ENCODE assay signal across 22 cellular contexts in genomic region chr5:117973785-117974184, GRCh38.
"Had no signal": no experiment of that assay in that cellular context is flagged by ENCODE, and none has a peak within 500 bp of the region (broad histone marks: within the 10 kb centered on the region; RNA-seq: fewer than 3 reads in every experiment).

No MANE protein-coding gene starts in this region.

- H3K4me1 Mint-ChIP-seq: mesothelial cell of epicardium; naive thymus-derived CD4-positive, alpha-beta T cell; stimulated activated naive CD8-positive, alpha-beta T cell treated with anti-CD3 and anti-CD28 coated beads, Interleukin-15, amount 100 ng/mL, for 72 hours had no signal

- H3K9me3 ChIP-seq: left lung, mucosa of descending colon, ovary, psoas muscle, sigmoid colon, suprapubic skin, transverse colon, vagina had no signal

- ATAC-seq: effector memory CD8-positive, alpha-beta T cell; left lung; mucosa of descending colon; naive thymus-derived CD4-positive, alpha-beta T cell; psoas muscle; right cardiac atrium; stimulated activated naive CD8-positive, alpha-beta T cell treated with anti-CD3 and anti-CD28 coated beads, Interleukin-15, amount 100 ng/mL, for 72 hours had no signal

- H3K27me3 Mint-ChIP-seq: effector memory CD8-positive, alpha-beta T cell; naive thymus-derived CD4-positive, alpha-beta T cell; stimulated activated naive CD8-positive, alpha-beta T cell treated with anti-CD3 and anti-CD28 coated beads, Interleukin-15, amount 100 ng/mL, for 72 hours had no signal

- H3K36me3 ChIP-seq: left lung, ovary, sigmoid colon, suprapubic skin, transverse colon, vagina had no signal

- H3K27ac Mint-ChIP-seq: effector memory CD8-positive, alpha-beta T cell; mesothelial cell of epicardium; naive thymus-derived CD4-positive, alpha-beta T cell; nephron; stimulated activated naive CD8-positive, alpha-beta T cell treated with anti-CD3 and anti-CD28 coated beads, Interleukin-15, amount 100 ng/mL, for 72 hours had no signal

- DNase-seq: effector memory CD8-positive, alpha-beta T cell; hypothalamus; kidney; left lung; mesenchymal stem cell; mucosa of descending colon; naive thymus-derived CD4-positive, alpha-beta T cell; occipital lobe; ovary; psoas muscle; right cardiac atrium; sigmoid colon; stimulated activated CD4-positive, alpha-beta T cell treated with anti-CD3 and anti-CD28 coated beads, Interleukin-2, amount 100 ng/mL, for 24 hours; stimulated activated CD4-positive, alpha-beta T cell treated with anti-CD3 and anti-CD28 coated beads, Interleukin-4, amount 100 ng/mL, for 24 hours; stimulated activated naive CD4-positive, alpha-beta T cell; stimulated activated naive CD8-positive, alpha-beta T cell treated with anti-CD3 and anti-CD28 coated beads, Interleukin-15, amount 100 ng/mL, for 72 hours; transverse colon had no signal

- H3K4me3 ChIP-seq: coronary artery, left lung, mucosa of descending colon, ovary, psoas muscle, sigmoid colon, suprapubic skin, transverse colon, vagina had no signal

- H3K4me3 Mint-ChIP-seq: effector memory CD8-positive, alpha-beta T cell; mesothelial cell of epicardium; naive thymus-derived CD4-positive, alpha-beta T cell; nephron; stimulated activated naive CD8-positive, alpha-beta T cell treated with anti-CD3 and anti-CD28 coated beads, Interleukin-15, amount 100 ng/mL, for 72 hours had no signal

- H3K4me1 ChIP-seq: left lung, psoas muscle, suprapubic skin, vagina had no signal

- H3K27me3 ChIP-seq: left lung, ovary, sigmoid colon, suprapubic skin, transverse colon, vagina had no signal

- H3K27ac ChIP-seq: coronary artery, left lung, ovary, psoas muscle, sigmoid colon, suprapubic skin, transverse colon, vagina had no signal
